In genomic region chr1:81701071-81701470, GRCh38 we compare ENCODE assay signal across 18 cellular contexts.
"Had no signal": no experiment of that assay in that cellular context is flagged by ENCODE, and none has a peak within 500 bp of the region (broad histone marks: within the 10 kb centered on the region; RNA-seq: fewer than 3 reads in every experiment).

No MANE protein-coding gene starts in this region.

- H3K27me3 ChIP-seq: heart left ventricle, ovary, thyroid gland, upper lobe of right lung, vagina had no signal

- H3K4me1 Mint-ChIP-seq: naive thymus-derived CD8-positive, alpha-beta T cell; neural crest cell had no signal

- H3K4me3 ChIP-seq: heart left ventricle, mucosa of descending colon, ovary, thyroid gland, upper lobe of right lung had no signal

- DNase-seq: cortex of kidney; dorsolateral prefrontal cortex; effector CD8-positive, alpha-beta T cell; heart left ventricle; hippocampal formation; mammary epithelial cell; mucosa of descending colon; naive thymus-derived CD8-positive, alpha-beta T cell; ovary; right cardiac atrium; small intestine; stimulated activated CD4-positive, alpha-beta T cell treated with anti-CD3 and anti-CD28 coated beads, Interleukin-2, amount 100 ng/mL, for 48 hours; stimulated activated naive CD4-positive, alpha-beta T cell treated with Interleukin-2 at 50 U/mL for 16 hours; thyroid gland; upper lobe of right lung had no signal

- H3K4me1 ChIP-seq: upper lobe of right lung, vagina had no signal

- H3K36me3 Mint-ChIP-seq: naive thymus-derived CD8-positive, alpha-beta T cell had no signal

- H3K27ac Mint-ChIP-seq: naive thymus-derived CD8-positive, alpha-beta T cell had no signal

- H3K36me3 ChIP-seq: heart left ventricle, ovary, thyroid gland, upper lobe of right lung, vagina had no signal

- H3K9me3 ChIP-seq: heart left ventricle, mucosa of descending colon, ovary, thyroid gland, upper lobe of right lung, vagina had no signal

- H3K4me3 Mint-ChIP-seq: naive thymus-derived CD8-positive, alpha-beta T cell; neural crest cell had no signal

- H3K27ac ChIP-seq: dorsolateral prefrontal cortex, heart left ventricle, ovary, thyroid gland, upper lobe of right lung, vagina had no signal

- ATAC-seq: heart left ventricle; left lobe of liver; mucosa of descending colon; naive thymus-derived CD8-positive, alpha-beta T cell; right cardiac atrium; upper lobe of right lung had no signal
